Comparison of ENCODE assay signal across 16 cellular contexts in the genomic region with DNA sequence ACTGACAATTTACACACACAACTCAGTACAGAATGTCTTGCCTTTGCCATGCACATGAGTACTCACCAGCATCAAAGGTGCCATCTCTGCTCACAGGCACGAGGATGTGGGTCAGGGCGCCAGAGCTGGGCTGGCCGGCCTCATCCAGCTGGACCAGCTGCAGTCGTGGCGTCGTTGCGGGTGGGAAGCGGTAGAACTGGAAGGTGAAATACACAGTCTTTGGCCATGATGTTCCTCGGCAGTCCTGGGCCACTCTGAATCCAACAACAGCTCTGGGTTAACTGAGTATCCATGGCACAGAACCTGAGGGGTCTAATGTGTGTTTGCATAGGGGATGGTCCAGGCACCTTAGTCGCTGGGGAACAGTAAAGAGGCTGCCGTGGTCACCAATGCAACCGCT.
DNase-seq lines count a peak whose midpoint lies in the region; ATAC-seq and TF ChIP-seq lines count a peak whose summit lies in the region.
"Had no signal": no experiment of that assay in that cellular context is flagged by ENCODE, and none has a peak within 500 bp of the region (broad histone marks: within the 10 kb centered on the region; RNA-seq: fewer than 3 reads in every experiment).

No MANE protein-coding gene starts in this region.

- no peak overlapping the region for H3K9ac ChIP-seq in H9 (ENCODE audit: extremely low read depth, insufficient read length, low read length)
- H3K9ac ChIP-seq in endodermal cell (ENCODE audit: extremely low read depth, low read length, poor library complexity, severe bottlenecking), result no peak overlapping the region

- H3K23ac ChIP-seq in H9 (ENCODE audit: insufficient read length, low read depth, low read length), result no peak overlapping the region

- H3K27me3 ChIP-seq in H9 (ENCODE audit: insufficient read depth, low read length), result no peaks in the 10 kb centered on the region
- no peaks in the 10 kb centered on the region for H3K27me3 ChIP-seq in endodermal cell (ENCODE audit: control insufficient read depth, insufficient read depth, low read length, poor library complexity, severe bottlenecking)
- no peaks in the 10 kb centered on the region for H3K27me3 ChIP-seq in SJCRH30

- ATAC-seq in HG03469 (IDR thresholded peaks at IDR 0.05; ENCODE audit: unreplicated experiment), result no peak
- ATAC-seq: CD8-positive, alpha-beta T cell had no signal

- H3K18ac ChIP-seq in H9 (ENCODE audit: insufficient read length, low read depth, low read length), result no peak overlapping the region

- no peak overlapping the region for H3K14ac ChIP-seq in H9 (ENCODE audit: insufficient read depth, low read length)

- no peak overlapping the region for H3K27ac ChIP-seq in H9 (ENCODE audit: insufficient read length, low read depth, low read length)
- no peak overlapping the region for H3K27ac ChIP-seq in endodermal cell (ENCODE audit: low read depth, low read length)
- H3K27ac ChIP-seq in SJCRH30, result no peak overlapping the region

- H3K4me2 ChIP-seq in H9 (ENCODE audit: insufficient read depth, insufficient read length, low read length), result no peak overlapping the region

- no peaks in the 10 kb centered on the region for H3K23me2 ChIP-seq in H9 (ENCODE audit: insufficient read length, low read depth, low read length, poor library complexity, severe bottlenecking)

- H3K36me3 ChIP-seq in endodermal cell (ENCODE audit: control insufficient read depth, insufficient read depth, low read length), result no peaks in the 10 kb centered on the region
- peaks cover 5% of the 10 kb centered on the region; the same call in 1 of the 2 replicates for H3K36me3 ChIP-seq in SJCRH30

- H2BK15ac ChIP-seq in H9 (ENCODE audit: low read depth, low read length), result no peak overlapping the region

- H3K36me3 Mint-ChIP-seq in H9 (ENCODE audit: insufficient read depth in 1 of 3, low read depth in 3 of 3), result peaks cover 11 to 17% (median 12%) of the 10 kb centered on the region in 3 experiments
- H3K36me3 Mint-ChIP-seq in endodermal cell (ENCODE audit: low read depth), result peaks cover 25% of the 10 kb centered on the region
- H3K36me3 Mint-ChIP-seq in osteocyte (ENCODE audit: unreplicated experiment), result peaks cover 10% of the 10 kb centered on the region
- no peaks in the 10 kb centered on the region for H3K36me3 Mint-ChIP-seq in type B pancreatic cell

- H3K4me1 ChIP-seq in H9 (ENCODE audit: insufficient read depth, low read length) (peaks cover 5% of the 10 kb centered on the region; the same call in 1 of the 2 replicates), endodermal cell (ENCODE audit: control insufficient read depth, insufficient read depth, low read length) (no peaks in the 10 kb centered on the region), SJCRH30 (no peaks in the 10 kb centered on the region)

- no peak overlapping the region for H3K56ac ChIP-seq in H9 (ENCODE audit: insufficient read length, low read depth, low read length)

- no peak overlapping the region for H2BK5ac ChIP-seq in H9 (ENCODE audit: insufficient read length, low read length)

- H3K9me3 Mint-ChIP-seq in H9 (no peaks in the 10 kb centered on the region), endodermal cell (no peaks in the 10 kb centered on the region), osteocyte (ENCODE audit: unreplicated experiment) (no peaks in the 10 kb centered on the region), type B pancreatic cell (no peaks in the 10 kb centered on the region)
- H3K9me3 Mint-ChIP-seq: CD8-positive, alpha-beta T cell; HFFc6 had no signal

- no peak overlapping the region for H3K27ac Mint-ChIP-seq in H9
- no peak overlapping the region for H3K27ac Mint-ChIP-seq in endodermal cell
- H3K27ac Mint-ChIP-seq in osteocyte (ENCODE audit: unreplicated experiment), result no peak overlapping the region
- H3K27ac Mint-ChIP-seq in type B pancreatic cell, result no peak overlapping the region
- H3K27ac Mint-ChIP-seq: CD8-positive, alpha-beta T cell; HFFc6 had no signal

- no peak overlapping the region for H3K4ac ChIP-seq in H9 (ENCODE audit: low read depth, low read length)

- no peak overlapping the region for H2BK20ac ChIP-seq in H9 (ENCODE audit: low read depth, low read length, poor library complexity, severe bottlenecking)

- no peaks in the 10 kb centered on the region; the same call in none of the 2 replicates for H3K27me3 Mint-ChIP-seq in H9 (ENCODE audit: low read depth)
- H3K27me3 Mint-ChIP-seq in endodermal cell (ENCODE audit: insufficient read depth), result no peaks in the 10 kb centered on the region
- no peaks in the 10 kb centered on the region for H3K27me3 Mint-ChIP-seq in osteocyte (ENCODE audit: unreplicated experiment)
- no peaks in the 10 kb centered on the region for H3K27me3 Mint-ChIP-seq in type B pancreatic cell

- no peak overlapping the region for H2BK120ac ChIP-seq in H9 (ENCODE audit: low read depth, low read length, poor library complexity, severe bottlenecking)

- H4K20me1 ChIP-seq in H9 (ENCODE audit: control insufficient read depth, insufficient read depth, insufficient read length), result no peaks in the 10 kb centered on the region

- H3K79me2 ChIP-seq in H9 (ENCODE audit: insufficient read depth, low read length), result no peaks in the 10 kb centered on the region

- H3K4me1 Mint-ChIP-seq in H9 (peaks cover 13% of the 10 kb centered on the region in 2 experiments), endodermal cell (no peaks in the 10 kb centered on the region), osteocyte (ENCODE audit: unreplicated experiment) (no peaks in the 10 kb centered on the region), type B pancreatic cell (ENCODE audit: unreplicated experiment) (no peaks in the 10 kb centered on the region)
- H3K4me1 Mint-ChIP-seq: CD14-positive monocyte had no signal

- no peak overlapping the region for H2AFZ ChIP-seq in H9 (ENCODE audit: low read length)

- no peak overlapping the region for H3K4me3 ChIP-seq in endodermal cell (ENCODE audit: low read length)
- H3K4me3 ChIP-seq in SJCRH30, result no peak overlapping the region

- no peaks in the 10 kb centered on the region for H3K79me1 ChIP-seq in H9 (ENCODE audit: insufficient read depth, low read depth, low read length, poor library complexity, severe bottlenecking)

- H3T11ph ChIP-seq in H9 (ENCODE audit: low read length), result no peak overlapping the region

- TF ChIP-seq CTCF in H9 (conservative IDR thresholded peaks at IDR 0.05) (no peak), endodermal cell (conservative IDR thresholded peaks at IDR 0.05) (no peak), osteocyte (IDR thresholded peaks at IDR 0.05) (no peak), type B pancreatic cell (conservative IDR thresholded peaks at IDR 0.05) (no peak)

- no peak overlapping the region for H2AK5ac ChIP-seq in H9 (ENCODE audit: insufficient read length, low read length)

- no peak overlapping the region for H4K91ac ChIP-seq in H9 (ENCODE audit: insufficient read length, low read depth, low read length)

- H3K9me3 ChIP-seq in H9 (ENCODE audit: control insufficient read depth, low read depth, low read length), result no peaks in the 10 kb centered on the region
- H3K9me3 ChIP-seq in endodermal cell (ENCODE audit: control insufficient read depth, low read length), result no peaks in the 10 kb centered on the region
- H3K9me3 ChIP-seq in SJCRH30 (replicated peaks), result no peaks in the 10 kb centered on the region

- no peak overlapping the region for H4K5ac ChIP-seq in H9 (ENCODE audit: insufficient read length, low read depth, low read length)

- H3K4me3 Mint-ChIP-seq in H9, result no peak overlapping the region
- no peak overlapping the region for H3K4me3 Mint-ChIP-seq in endodermal cell
- H3K4me3 Mint-ChIP-seq in osteocyte (ENCODE audit: unreplicated experiment), result no peak overlapping the region
- H3K4me3 Mint-ChIP-seq in type B pancreatic cell, result no peak overlapping the region
- H3K4me3 Mint-ChIP-seq: CD14-positive monocyte; CD8-positive, alpha-beta T cell; HFFc6 had no signal

- peak; percentile 19 for DNase-seq in H9
- peak; percentile 26 for DNase-seq in endodermal cell
- DNase-seq in osteocyte (ENCODE audit: extremely low spot score, unreplicated experiment), result peak; percentile 72
- peak; percentile 58 for DNase-seq in type B pancreatic cell (ENCODE audit: extremely low spot score, unreplicated experiment)
- DNase-seq in 8988T, result no peak
- DNase-seq in SJCRH30, result no peak
- DNase-seq: CD8-positive, alpha-beta T cell; COR-L47; DND-41; GDM1; GOT3; HCEC 1CT; HFFc6; IMR-90 had no signal

- no peak overlapping the region for H4K8ac ChIP-seq in H9 (replicated peaks; ENCODE audit: insufficient read length, low read depth, low read length)

- WGBS in H9 (ENCODE audit: extremely low coverage, insufficient read length, low lambda C conversion rate), result no CpG with 5 or more reads among the region's 12 CpGs
- 94 to 96% methylated on average over 9 to 12 of the region's 12 CpGs for WGBS in endodermal cell (ENCODE audit: insufficient coverage in 1 of 2, insufficient read length in 1 of 2), 2 experiments

- H2BK12ac ChIP-seq in H9 (ENCODE audit: insufficient read length, low read depth, low read length), result no peak overlapping the region

Comparison
In these comparisons a context has a peak if more than half of its experiments do, and no peak if none do; other contexts are left out.
1. DNase-seq: peak in H9 (single experiment), endodermal cell (single experiment), osteocyte (single experiment) and type B pancreatic cell (single experiment); none in 8988T (single experiment) and SJCRH30 (0 of 2).